ENCODE assay signal across 16 cellular contexts in the genomic region with DNA sequence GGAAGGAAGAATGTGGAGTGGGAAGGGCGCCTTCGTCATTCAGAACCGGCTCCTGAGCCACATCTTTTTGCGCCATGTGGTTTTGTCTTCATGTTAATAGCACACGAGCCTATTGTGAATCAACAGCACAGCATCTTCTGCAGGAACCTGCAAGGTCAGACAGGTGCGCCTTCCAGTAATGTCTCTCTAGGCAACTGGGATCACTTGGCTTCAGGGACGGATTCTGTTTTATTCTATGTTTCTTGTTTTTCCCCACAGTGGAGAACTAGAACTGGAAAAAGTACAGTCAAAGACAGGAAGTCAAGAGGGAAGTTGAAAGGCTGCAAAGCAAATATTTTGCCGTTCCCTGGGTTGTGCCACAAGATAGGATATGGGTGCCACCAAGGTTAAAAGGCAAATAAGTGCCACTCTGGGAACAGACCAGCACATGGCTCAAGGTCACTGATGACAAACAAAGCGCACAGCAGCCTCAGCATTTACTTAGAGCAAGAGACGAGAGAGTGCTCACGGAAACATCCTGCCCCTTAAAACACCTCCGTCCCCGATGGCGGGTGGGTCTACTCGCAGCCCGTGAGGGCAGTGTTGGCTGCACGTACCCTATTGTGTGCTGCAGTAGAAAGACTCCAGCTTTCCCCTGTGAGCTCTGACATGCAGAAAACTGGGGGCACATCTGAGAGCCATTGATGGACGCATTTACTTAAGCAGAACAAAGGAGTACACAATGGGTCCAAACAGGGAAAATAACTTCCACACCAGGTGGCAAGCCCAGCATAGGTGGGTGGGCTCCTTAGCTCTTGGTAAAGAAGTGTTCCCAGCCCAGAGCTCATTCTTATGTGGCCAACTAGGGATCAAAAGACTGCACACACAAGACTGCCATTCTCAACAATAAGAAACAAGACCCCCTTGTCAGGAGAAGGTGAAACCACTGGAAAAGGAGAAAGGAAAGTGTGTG.
"Had no signal": no experiment of that assay in that cellular context is flagged by ENCODE, and none has a peak within 500 bp of the region (broad histone marks: within the 10 kb centered on the region; RNA-seq: fewer than 3 reads in every experiment).

No MANE protein-coding gene starts in this region.

- H3K36me3 ChIP-seq: breast epithelium, transverse colon had no signal

- H2AFZ ChIP-seq: parathyroid adenoma had no signal

- DNase-seq: activated CD4-positive, alpha-beta memory T cell treated with anti-CD3 and anti-CD28 coated beads, Interleukin-2, amount 10 ng/mL, durations not matched to agents 7 days and 5 days; activated CD4-positive, alpha-beta T cell treated with anti-CD3 and anti-CD28 coated beads for 36 hours; activated gamma-delta T cell; activated naive CD8-positive, alpha-beta T cell treated with anti-CD3 and anti-CD28 coated beads for 36 hours; activated T-cell treated with anti-CD3 and anti-CD28 coated beads, Interleukin-2, amount 50 U/mL, for 48 hours; anterior cingulate cortex; foreskin melanocyte; head of caudate nucleus; left ventricle myocardium superior; mesenchymal stem cell; stimulated activated CD4-positive, alpha-beta T cell treated with anti-CD3 and anti-CD28 coated beads, Interleukin-15, amount 100 ng/mL, for 24 hours; T1000; transverse colon had no signal

- H3K27me3 ChIP-seq: breast epithelium, transverse colon had no signal

- H3K27ac ChIP-seq: breast epithelium, parathyroid adenoma, transverse colon had no signal

- H3K9me3 ChIP-seq: breast epithelium had no signal

- H3K4me1 ChIP-seq: breast epithelium, parathyroid adenoma, transverse colon had no signal

- H3K79me2 ChIP-seq: parathyroid adenoma had no signal

- H3K9ac ChIP-seq: parathyroid adenoma had no signal

- H3K4me3 ChIP-seq: breast epithelium, transverse colon had no signal

- ATAC-seq: activated CD4-positive, alpha-beta T cell treated with anti-CD3 and anti-CD28 coated beads for 36 hours; left ventricle myocardium superior had no signal

- FAIRE-seq: islet of Langerhans had no signal
